In the genomic region with DNA sequence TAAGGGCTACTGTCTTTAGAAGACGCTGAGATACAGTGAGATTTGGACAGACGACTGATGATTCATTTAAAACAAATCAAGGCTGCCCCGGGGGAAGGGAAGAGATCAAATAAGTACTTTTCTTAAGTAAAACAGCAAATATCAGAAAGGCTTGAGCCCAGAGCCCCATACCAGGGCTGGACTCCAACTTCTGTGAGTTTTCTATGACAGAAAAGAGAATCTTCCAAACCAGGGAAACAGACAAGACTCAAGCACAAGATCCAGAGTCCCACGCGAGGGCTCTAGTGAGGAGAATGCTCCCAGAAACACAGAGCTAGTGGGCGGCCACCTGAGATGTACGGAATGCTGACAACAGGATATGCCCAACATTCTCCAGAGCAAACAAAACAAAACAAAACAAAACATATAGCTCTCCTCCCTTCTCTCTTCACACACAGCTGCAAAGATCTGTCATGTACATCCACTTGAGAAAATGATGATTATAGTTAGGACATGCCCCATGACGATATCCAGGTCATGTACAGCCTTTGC, we compare ENCODE assay signal across 15 cellular contexts. TPM values are rescaled to one million over a fixed set of nuclear protein-coding genes. Genes with fewer than 3 reads are reported as not detected.
A peak's percentile ranks its signal among the peaks of the same experiment; 100 is the strongest.
DNase-seq lines count a peak whose midpoint lies in the region; ATAC-seq and TF ChIP-seq lines count a peak whose summit lies in the region.
"Had no signal": no experiment of that assay in that cellular context is flagged by ENCODE, and none has a peak within 500 bp of the region (broad histone marks: within the 10 kb centered on the region; RNA-seq: fewer than 3 reads in every experiment).

No MANE protein-coding gene starts in this region.

- CTCF ChIA-PET in CD4-positive, alpha-beta T cell (lab: Charles Lee) = interaction anchor here (0.7 kb wide), 1 partner anchor 62 kb away, joined by 4 read pairs; no protein-coding TSS in a partner anchor

- DNase-seq in COLO829 (ENCODE audit: low spot score) (peak; percentile 74), SJSA1 (ENCODE audit: low read depth in 1 of 2, low spot score in 2 of 2) (peak in 1 of 2 experiments; percentile 59), fibroblast of villous mesenchyme (ENCODE audit: low read depth) (peak; percentile 76), sciatic nerve (ENCODE audit: low spot score) (no peak), occipital lobe (lab: John Stamatoyannopoulos, UW) (no peak), T-helper 1 cell (no peak)
- no peak for DNase-seq in CD4-positive, alpha-beta T cell
- DNase-seq: activated CD8-positive, alpha-beta T cell treated with anti-CD3 and anti-CD28 coated beads for 36 hours; activated naive CD8-positive, alpha-beta T cell treated with anti-CD3 and anti-CD28 coated beads for 36 hours; NCI-H446; stimulated activated CD4-positive, alpha-beta T cell treated with anti-CD3 and anti-CD28 coated beads, Interleukin-12 subunit alpha, Interleukin-12 subunit beta, amount 100 ng/mL, for 4 hours; SW 1271 had no signal

- ATAC-seq in sciatic nerve (peak; percentile 4), GM19023 (IDR thresholded peaks at IDR 0.05; ENCODE audit: unreplicated experiment) (no peak)
- ATAC-seq in CD4-positive, alpha-beta T cell (ENCODE audit: poor library complexity) = no peak
- ATAC-seq: activated CD8-positive, alpha-beta T cell treated with anti-CD3 and anti-CD28 coated beads for 36 hours; stimulated activated effector memory CD8-positive, alpha-beta T cell treated with anti-CD3 and anti-CD28 coated beads, Interleukin-12 subunit alpha, Interleukin-12 subunit beta, amount 100 ng/mL, for 72 hours had no signal

- H3K9me3 ChIP-seq in SJSA1 (replicated peaks) = no peaks in the 10 kb centered on the region
- no peaks in the 10 kb centered on the region for H3K9me3 ChIP-seq in CD4-positive, alpha-beta T cell (ENCODE audit: control insufficient read depth, low read length)
- H3K9me3 ChIP-seq: gastroesophageal sphincter had no signal

- no peaks in the 10 kb centered on the region for H3K27me3 ChIP-seq in SJSA1 (replicated peaks)
- no peaks in the 10 kb centered on the region for H3K27me3 ChIP-seq in CD4-positive, alpha-beta T cell (ENCODE audit: control insufficient read depth, insufficient read depth, low read length)
- H3K27me3 ChIP-seq: gastroesophageal sphincter had no signal

- intact Hi-C loops in sciatic nerve (cut with DNase I) = no loop called here
- intact Hi-C loops in CD4-positive, alpha-beta T cell (cut with DNase I, micrococcal nuclease) = no loop called here

- H3K4me3 Mint-ChIP-seq in CD4-positive, alpha-beta T cell = no peak overlapping the region
- H3K4me3 Mint-ChIP-seq: activated CD8-positive, alpha-beta T cell treated with anti-CD3 and anti-CD28 coated beads for 36 hours; activated naive CD8-positive, alpha-beta T cell treated with anti-CD3 and anti-CD28 coated beads for 36 hours; stimulated activated effector memory CD8-positive, alpha-beta T cell treated with anti-CD3 and anti-CD28 coated beads, Interleukin-12 subunit alpha, Interleukin-12 subunit beta, amount 100 ng/mL, for 72 hours had no signal

- no peak for TF ChIP-seq CTCF in fibroblast of villous mesenchyme (IDR thresholded peaks at IDR 0.05; ENCODE audit: insufficient read depth, low read depth, low read length)
- TF ChIP-seq CTCF in CD4-positive, alpha-beta T cell (IDR thresholded peaks at IDR 0.05) = no peak

- no peak overlapping the region for H3K4me3 ChIP-seq in SJSA1
- H3K4me3 ChIP-seq in fibroblast of villous mesenchyme (ENCODE audit: low read depth, low read length) = peak overlapping the region; percentile 16
- H3K4me3 ChIP-seq: gastroesophageal sphincter had no signal

- peaks cover 40% of the 10 kb centered on the region for H3K4me1 Mint-ChIP-seq in CD4-positive, alpha-beta T cell (ENCODE audit: low read depth)

- peaks cover 48% of the 10 kb centered on the region for H3K4me1 ChIP-seq in SJSA1 (replicated peaks)

- no peaks in the 10 kb centered on the region for H3K9me3 Mint-ChIP-seq in CD4-positive, alpha-beta T cell
- H3K9me3 Mint-ChIP-seq: activated CD8-positive, alpha-beta T cell treated with anti-CD3 and anti-CD28 coated beads for 36 hours; activated naive CD8-positive, alpha-beta T cell treated with anti-CD3 and anti-CD28 coated beads for 36 hours; stimulated activated effector memory CD8-positive, alpha-beta T cell treated with anti-CD3 and anti-CD28 coated beads, Interleukin-12 subunit alpha, Interleukin-12 subunit beta, amount 100 ng/mL, for 72 hours had no signal

- POLR2A ChIA-PET in CD4-positive, alpha-beta T cell (lab: Charles Lee) = no interaction called here

- no peaks in the 10 kb centered on the region for H3K36me3 ChIP-seq in SJSA1
- H3K36me3 ChIP-seq: gastroesophageal sphincter had no signal

- H3K27ac ChIP-seq in SJSA1 = peak overlapping the region; percentile 26
- no peak overlapping the region for H3K27ac ChIP-seq in CD4-positive, alpha-beta T cell (ENCODE audit: low read depth, low read length)

- no peaks in the 10 kb centered on the region for H3K36me3 Mint-ChIP-seq in CD4-positive, alpha-beta T cell (ENCODE audit: low read depth)

- no peaks in the 10 kb centered on the region for H3K27me3 Mint-ChIP-seq in CD4-positive, alpha-beta T cell
- H3K27me3 Mint-ChIP-seq: activated CD8-positive, alpha-beta T cell treated with anti-CD3 and anti-CD28 coated beads for 36 hours; activated naive CD8-positive, alpha-beta T cell treated with anti-CD3 and anti-CD28 coated beads for 36 hours had no signal

- H3K27ac Mint-ChIP-seq in CD4-positive, alpha-beta T cell = no peak overlapping the region
- H3K27ac Mint-ChIP-seq: activated CD8-positive, alpha-beta T cell treated with anti-CD3 and anti-CD28 coated beads for 36 hours; activated naive CD8-positive, alpha-beta T cell treated with anti-CD3 and anti-CD28 coated beads for 36 hours; stimulated activated effector memory CD8-positive, alpha-beta T cell treated with anti-CD3 and anti-CD28 coated beads, Interleukin-12 subunit alpha, Interleukin-12 subunit beta, amount 100 ng/mL, for 72 hours had no signal

RNA-seq across cellular contexts. Expression of a gene that starts 13.1 kb away (rescaled TPM):
- 16.4 and 33.7 TPM in 2 replicates for total RNA-seq in SJSA1 (2014; rRNA removed; shearing (Covaris generic))
- total RNA-seq in fibroblast of villous mesenchyme (26.1 and 32.4 TPM in 2 replicates), sciatic nerve (145 TPM), occipital lobe (31.4 TPM)
- 10 to 100 TPM; 12.4 to 12.5 TPM for total RNA-seq in CD4-positive, alpha-beta T cell

Comparison
In these comparisons a context has a peak if more than half of its experiments do, and no peak if none do; other contexts are left out.
1. DNase-seq: peak in COLO829 (single experiment) and fibroblast of villous mesenchyme (single experiment); none in sciatic nerve (single experiment), CD4-positive, alpha-beta T cell (0 of 10), occipital lobe (single experiment) and T-helper 1 cell (0 of 5).